Comparison of ENCODE assay signal across 19 cellular contexts in genomic region chr18:7681261-7681660, GRCh38.
DNase-seq lines count a peak whose midpoint lies in the region; ATAC-seq and TF ChIP-seq lines count a peak whose summit lies in the region.
"Had no signal": no experiment of that assay in that cellular context is flagged by ENCODE, and none has a peak within 500 bp of the region (broad histone marks: within the 10 kb centered on the region; RNA-seq: fewer than 3 reads in every experiment).

No MANE protein-coding gene starts in this region.

- no peaks in the 10 kb centered on the region for H3K27me3 ChIP-seq in BLaER1
- H3K27me3 ChIP-seq in upper lobe of right lung: no peaks in the 10 kb centered on the region

- H3K36me3 ChIP-seq in BLaER1: no peaks in the 10 kb centered on the region
- no peaks in the 10 kb centered on the region for H3K36me3 ChIP-seq in HEK293 (ENCODE audit: control insufficient read depth in 2 of 2, insufficient read depth in 1 of 2, low read length in 2 of 2)
- no peaks in the 10 kb centered on the region for H3K36me3 ChIP-seq in upper lobe of right lung

- DNase-seq in left kidney (ENCODE audit: low read depth, low spot score) (peak; percentile 93), renal cortical epithelial cell (ENCODE audit: low read depth) (peak; percentile 42), upper lobe of right lung (no peak), 8988T (no peak)
- no peak for DNase-seq in activated T-cell treated with anti-CD3 and anti-CD28 coated beads, Interleukin-2, amount 50 U/mL, for 72 hours
- DNase-seq: Caco-2; CD4-positive, CD25-positive, alpha-beta regulatory T cell; CD8-positive, alpha-beta T cell; DMS 273 treated with DMSO at 0.1 percent for 48 hours; DMS79; EL; GDM1; GM23248; H7; HCEC 1CT had no signal

- H3K4me1 ChIP-seq in BLaER1: peaks cover 7% of the 10 kb centered on the region
- peaks cover 24% of the 10 kb centered on the region for H3K4me1 ChIP-seq in HEK293 (ENCODE audit: control insufficient read depth, insufficient read depth, low read length)
- peaks cover 5% of the 10 kb centered on the region for H3K4me1 ChIP-seq in upper lobe of right lung

- no peaks in the 10 kb centered on the region for H3K27me3 Mint-ChIP-seq in activated T-cell treated with anti-CD3 and anti-CD28 coated beads, Interleukin-2, amount 50 U/mL, for 72 hours (ENCODE audit: low read depth)
- H3K27me3 Mint-ChIP-seq: CD4-positive, CD25-positive, alpha-beta regulatory T cell had no signal

- H3K4me2 ChIP-seq in BLaER1: peak overlapping the region; percentile 3; the same call in 1 of the 2 replicates

- no peaks in the 10 kb centered on the region for H3K4me1 Mint-ChIP-seq in activated T-cell treated with anti-CD3 and anti-CD28 coated beads, Interleukin-2, amount 50 U/mL, for 72 hours (ENCODE audit: low read depth)

- TF ChIP-seq CTCF in HEK293 (tag by site-specific recombination; IDR thresholded peaks at IDR 0.05) (no peak), upper lobe of right lung (IDR thresholded peaks at IDR 0.05) (no peak)

- CTCF ChIA-PET in HEK293 (lab: Yijun Ruan, JAX): interaction anchor here (0.7 to 1.0 kb wide), 2 partner anchors 10 to 762 kb away, joined by 3 to 6 read pairs; no protein-coding TSS in a partner anchor

- no peak overlapping the region for H3K4me3 Mint-ChIP-seq in activated T-cell treated with anti-CD3 and anti-CD28 coated beads, Interleukin-2, amount 50 U/mL, for 72 hours
- H3K4me3 Mint-ChIP-seq: CD4-positive, CD25-positive, alpha-beta regulatory T cell; CD8-positive, alpha-beta T cell had no signal

- POLR2A ChIA-PET in HEK293 (lab: Yijun Ruan, JAX): no interaction called here

- H3K9me3 ChIP-seq in BLaER1 (no peaks in the 10 kb centered on the region), HEK293 (ENCODE audit: control insufficient read depth, insufficient read depth, low read depth, low read length) (no peaks in the 10 kb centered on the region), upper lobe of right lung (no peaks in the 10 kb centered on the region)
- H3K9me3 ChIP-seq: Caco-2 had no signal

- H3K9ac ChIP-seq in BLaER1: no peak overlapping the region
- H3K9ac ChIP-seq: GM23248 had no signal

- no peaks in the 10 kb centered on the region for H3K36me3 Mint-ChIP-seq in activated T-cell treated with anti-CD3 and anti-CD28 coated beads, Interleukin-2, amount 50 U/mL, for 72 hours (ENCODE audit: insufficient read depth in 2 of 2)
- H3K36me3 Mint-ChIP-seq: CD4-positive, CD25-positive, alpha-beta regulatory T cell; CD8-positive, alpha-beta T cell had no signal

- ATAC-seq in upper lobe of right lung: no peak
- ATAC-seq in activated T-cell treated with anti-CD3 and anti-CD28 coated beads, Interleukin-2, amount 50 U/mL, for 72 hours (replicated peaks in 1 of 2): no peak
- ATAC-seq: CD8-positive, alpha-beta T cell; GM12878 had no signal

- H3K9me3 Mint-ChIP-seq in activated T-cell treated with anti-CD3 and anti-CD28 coated beads, Interleukin-2, amount 50 U/mL, for 72 hours: no peaks in the 10 kb centered on the region
- H3K9me3 Mint-ChIP-seq: CD8-positive, alpha-beta T cell had no signal

- H3K27ac ChIP-seq in BLaER1 (no peak overlapping the region), HEK293 (ENCODE audit: extremely low read depth, low read depth, low read length) (no peak overlapping the region), upper lobe of right lung (no peak overlapping the region)
- H3K27ac ChIP-seq: C4-2B, GM23248 had no signal

- H3K4me3 ChIP-seq in BLaER1 (no peak overlapping the region), HEK293 (ENCODE audit: low read depth, low read length) (no peak overlapping the region), upper lobe of right lung (no peak overlapping the region)
- H3K4me3 ChIP-seq: GM12878, GM23248 had no signal

- no peaks in the 10 kb centered on the region for H4K20me1 ChIP-seq in BLaER1

- H3K27ac Mint-ChIP-seq in activated T-cell treated with anti-CD3 and anti-CD28 coated beads, Interleukin-2, amount 50 U/mL, for 72 hours: no peak overlapping the region
- H3K27ac Mint-ChIP-seq: CD4-positive, CD25-positive, alpha-beta regulatory T cell; CD8-positive, alpha-beta T cell had no signal

- intact Hi-C loops in upper lobe of right lung (cut with DNase I): no loop called here

TF ChIP-seq in HEK293, 187 proteins besides CTCF, POLR2A, EP300 and RAD21:
- TF ChIP-seq ZNF174 (tag by site-specific recombination; IDR thresholded peaks at IDR 0.05) (no peak), KLF9 (tag by site-specific recombination; IDR thresholded peaks at IDR 0.05; ENCODE audit: low read depth) (no peak), ZNF404 (tag by site-specific recombination; IDR thresholded peaks at IDR 0.05) (no peak), ZNF248 (tag by site-specific recombination; IDR thresholded peaks at IDR 0.05) (no peak), FEZF1 (tag by site-specific recombination; IDR thresholded peaks at IDR 0.05) (peak; percentile 35), PRDM6 (tag by site-specific recombination; IDR thresholded peaks at IDR 0.05) (peak; percentile 53), ZNF639 (tag by site-specific recombination; IDR thresholded peaks at IDR 0.05) (no peak), ZNF843 (tag by site-specific recombination; IDR thresholded peaks at IDR 0.05) (no peak), ZNF274 (IDR thresholded peaks at IDR 0.05; ENCODE audit: low read length) (no peak), ZNF274 (tag by site-specific recombination; IDR thresholded peaks at IDR 0.05; ENCODE audit: borderline replicate concordance) (no peak), ZNF664 (tag by site-specific recombination; IDR thresholded peaks at IDR 0.05) (peak; percentile 81), ZNF341 (tag by site-specific recombination; IDR thresholded peaks at IDR 0.05; ENCODE audit: low read depth) (no peak)

Comparison
In these comparisons a context has a peak if more than half of its experiments do, and no peak if none do; other contexts are left out.
1. DNase-seq: peak in left kidney (single experiment) and renal cortical epithelial cell (single experiment); none in upper lobe of right lung (single experiment), 8988T (single experiment) and activated T-cell treated with anti-CD3 and anti-CD28 coated beads, Interleukin-2, amount 50 U/mL, for 72 hours (0 of 2).